ENCODE assay signal across 8 cellular contexts in genomic region chr3:48989796-48990635, GRCh38. TPM values are rescaled to one million over a fixed set of nuclear protein-coding genes. Genes with fewer than 3 reads are reported as not detected.
A peak's percentile ranks its signal among the peaks of the same experiment; 100 is the strongest.
DNase-seq lines count a peak whose midpoint lies in the region; ATAC-seq and TF ChIP-seq lines count a peak whose summit lies in the region.

A gene with protein sequence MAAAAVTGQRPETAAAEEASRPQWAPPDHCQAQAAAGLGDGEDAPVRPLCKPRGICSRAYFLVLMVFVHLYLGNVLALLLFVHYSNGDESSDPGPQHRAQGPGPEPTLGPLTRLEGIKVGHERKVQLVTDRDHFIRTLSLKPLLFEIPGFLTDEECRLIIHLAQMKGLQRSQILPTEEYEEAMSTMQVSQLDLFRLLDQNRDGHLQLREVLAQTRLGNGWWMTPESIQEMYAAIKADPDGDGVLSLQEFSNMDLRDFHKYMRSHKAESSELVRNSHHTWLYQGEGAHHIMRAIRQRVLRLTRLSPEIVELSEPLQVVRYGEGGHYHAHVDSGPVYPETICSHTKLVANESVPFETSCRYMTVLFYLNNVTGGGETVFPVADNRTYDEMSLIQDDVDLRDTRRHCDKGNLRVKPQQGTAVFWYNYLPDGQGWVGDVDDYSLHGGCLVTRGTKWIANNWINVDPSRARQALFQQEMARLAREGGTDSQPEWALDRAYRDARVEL (plus strand): TSS chr3:48990241. CDS start chr3:48990257, 16 bp downstream.

- H3K9me3 ChIP-seq in OCI-LY7 (ENCODE audit: low read length) (no peaks in the 10 kb centered on the region), esophagus (ENCODE audit: control insufficient read depth in 2 of 2, insufficient read depth in 1 of 2, low read depth in 1 of 2, low read length in 1 of 2) (no peaks in the 10 kb centered on the region)

- no TSS peak for BruUV-seq in OCI-LY7 (replicated peaks; lab: Mats Ljungman, UMichigan)

- peak; percentile 55 for TF ChIP-seq CTCF in OCI-LY7 (conservative IDR thresholded peaks at IDR 0.05; ENCODE audit: low read length)

- H3K27me3 Mint-ChIP-seq in activated T-cell treated with anti-CD3 and anti-CD28 coated beads, Interleukin-2, amount 50 U/mL, for 4 hours (ENCODE audit: low read depth): no peaks in the 10 kb centered on the region

- peaks cover 27% of the 10 kb centered on the region for H3K4me1 ChIP-seq in OCI-LY7 (ENCODE audit: insufficient read depth, low read length, poor library complexity, severe bottlenecking)
- peaks cover 3 to 12% of the 10 kb centered on the region in 2 donors for H3K4me1 ChIP-seq in esophagus (ENCODE audit: control insufficient read depth in 2 of 2, insufficient read depth in 2 of 2, low read length in 1 of 2)

- no peaks in the 10 kb centered on the region; the same call in 1 of the 2 replicates for H3K79me2 ChIP-seq in OCI-LY7 (ENCODE audit: insufficient read depth, low read depth, low read length)

- POLR2A ChIA-PET in OCI-LY7 (lab: Charles Lee): interaction anchor here (0.6 to 2.9 kb wide), 5 partner anchors 17 to 32 kb away, joined by 3 to 15 read pairs (median 6); partner anchors contain the start of genes NDUFAF3 and WDR6

- H3K4me2 ChIP-seq in OCI-LY7 (ENCODE audit: low read length): peak within 1 kb of the TSS; percentile 97

- 0 to 1% methylated on average over 69 to 91 of the region's 91 CpGs for WGBS in esophagus, 2 donors

- peak within 1 kb of the TSS; percentile 46 for H3K27ac ChIP-seq in OCI-LY7 (ENCODE audit: low read depth, low read length, poor library complexity, severe bottlenecking)
- peak within 1 kb of the TSS; percentile 92 to 95 for H3K27ac ChIP-seq in esophagus (ENCODE audit: low read depth in 2 of 2, low read length in 1 of 2)

- CTCF ChIA-PET in OCI-LY7 (lab: Charles Lee; ENCODE audit: unreplicated experiment): interaction anchor here (0.6 to 1.4 kb wide), 3 partner anchors 17 to 356 kb away, joined by 3 to 7 read pairs (median 3); partner anchors contain the start of gene WDR6

- H4K20me1 ChIP-seq in OCI-LY7 (ENCODE audit: insufficient read depth, low read length): no peaks in the 10 kb centered on the region

- intact Hi-C loops in OCI-LY7 (cut with micrococcal nuclease; ENCODE audit: unreplicated experiment): loop anchor here (2.0 kb wide), 2 partner anchors 17 to 31 kb away; partner anchors contain the start of gene WDR6

- H3K36me3 ChIP-seq in OCI-LY7 (ENCODE audit: insufficient read depth, low read length) (peaks cover 10% of the 10 kb centered on the region; the same call in 1 of the 2 replicates), esophagus (ENCODE audit: control insufficient read depth in 2 of 2, insufficient read depth in 2 of 2, low read length in 1 of 2) (peaks cover 0 to under 1% of the 10 kb centered on the region in 2 donors)

- no peaks in the 10 kb centered on the region for H3K9me2 ChIP-seq in OCI-LY7 (ENCODE audit: insufficient read depth, low read length)

- peak within 1 kb of the TSS; percentile 84 for H3K4me3 ChIP-seq in OCI-LY7 (ENCODE audit: low read depth, low read length, poor library complexity, severe bottlenecking)
- H3K4me3 ChIP-seq in esophagus (ENCODE audit: low read depth in 1 of 2, low read length in 2 of 2): peak within 1 kb of the TSS; percentile 88 to 91

- DNase-seq in AG08396 (ENCODE audit: low spot score) (peak; percentile 92), OCI-LY7 (ENCODE audit: low spot score) (peak; percentile 70), myocyte (ENCODE audit: low read depth) (peak; percentile 92)
- peak; percentile 86 for DNase-seq in activated T-cell treated with anti-CD3 and anti-CD28 coated beads, Interleukin-2, amount 50 U/mL, for 4 hours
- DNase-seq in stimulated activated CD8-positive, alpha-beta memory T cell treated with anti-CD3 and anti-CD28 coated beads, Interleukin-7, amount 100 ng/mL, for 24 hours (ENCODE audit: low read depth): peak; percentile 61

- H3K36me3 Mint-ChIP-seq in activated T-cell treated with anti-CD3 and anti-CD28 coated beads, Interleukin-2, amount 50 U/mL, for 4 hours (ENCODE audit: insufficient read depth): peaks cover 2% of the 10 kb centered on the region

- no peaks in the 10 kb centered on the region for H3K9me3 Mint-ChIP-seq in activated T-cell treated with anti-CD3 and anti-CD28 coated beads, Interleukin-2, amount 50 U/mL, for 4 hours

- H3K4me1 Mint-ChIP-seq in activated T-cell treated with anti-CD3 and anti-CD28 coated beads, Interleukin-2, amount 50 U/mL, for 4 hours (ENCODE audit: low read depth): peaks cover 36% of the 10 kb centered on the region

- H3K4me3 Mint-ChIP-seq in activated T-cell treated with anti-CD3 and anti-CD28 coated beads, Interleukin-2, amount 50 U/mL, for 4 hours: peak within 1 kb of the TSS; percentile 91

- H3K27me3 ChIP-seq in esophagus (ENCODE audit: control insufficient read depth in 1 of 2, insufficient read depth in 2 of 2, low read length in 2 of 2): no peaks in the 10 kb centered on the region

- H2AFZ ChIP-seq in OCI-LY7 (ENCODE audit: low read length): peak within 1 kb of the TSS; percentile 83

- ATAC-seq in GM18868 (IDR thresholded peaks at IDR 0.05; ENCODE audit: unreplicated experiment) (peak; percentile 59), HG03439 (IDR thresholded peaks at IDR 0.05; ENCODE audit: unreplicated experiment) (peak; percentile 47)
- ATAC-seq in activated T-cell treated with anti-CD3 and anti-CD28 coated beads, Interleukin-2, amount 50 U/mL, for 4 hours: peak; percentile 81 to 82

RNA-seq across cellular contexts. Expression of the gene that starts here (rescaled TPM):
- 45.3 and 48.4 TPM in 2 replicates for total RNA-seq in OCI-LY7 (2014; rRNA removed; shearing (Covaris generic))
- 36.9 and 47.4 TPM in 2 replicates for total RNA-seq in OCI-LY7 (2022)
- 10 to 100 TPM; 25.7 to 28.2 (median 26.3) TPM for total RNA-seq in activated T-cell treated with anti-CD3 and anti-CD28 coated beads, Interleukin-2, amount 50 U/mL, for 4 hours
- 10 to 100 TPM; 10.7 to 14.5 TPM for polyA plus RNA-seq in esophagus
- total RNA-seq in myocyte: 32.8 and 35.9 TPM in 2 replicates
- polyA plus RNA-seq in myocyte (2012): 26.1 TPM

Comparison
In these comparisons a context has a peak if more than half of its experiments do, and no peak if none do; other contexts are left out.
1. Peak in every context shown above with its lines: DNase-seq, ATAC-seq, H3K4me3 ChIP-seq and H3K27ac ChIP-seq.